In genomic region chr3:195872800-195873199, GRCh38 we compare ENCODE assay signal across 1 cellular context.
TF ChIP-seq lines count a peak whose summit lies in the region.

No MANE protein-coding gene starts in this region.

TF ChIP-seq in IMR-90, 13 proteins besides CTCF, POLR2A, EP300 and RAD21 (continued from another document):
- TF ChIP-seq USF2 (IDR thresholded peaks at IDR 0.05; ENCODE audit: low read depth, low read length) = no peak
TF ChIP-seq in IMR-90: peak in this region for 0.
